Comparison of ENCODE assay signal across 24 cellular contexts in genomic region chr12:88182431-88182830, GRCh38. TPM values are rescaled to one million over a fixed set of nuclear protein-coding genes. Genes with fewer than 3 reads are reported as not detected.
DNase-seq lines count a peak whose midpoint lies in the region; ATAC-seq and TF ChIP-seq lines count a peak whose summit lies in the region.
"Had no signal": no experiment of that assay in that cellular context is flagged by ENCODE, and none has a peak within 500 bp of the region (broad histone marks: within the 10 kb centered on the region; RNA-seq: fewer than 3 reads in every experiment).

No MANE protein-coding gene starts in this region.

- no peaks in the 10 kb centered on the region for H3K9me2 ChIP-seq in PC-3 (replicated peaks; ENCODE audit: low read length)

- 0 out of 2 replicates have a peak overlapping the region, but pooled peaks have one; percentile 10 for H3K9ac ChIP-seq in PC-3 (ENCODE audit: low read length)
- H3K9ac ChIP-seq: BLaER1 treated with 17β-estradiol and CSF1 and Interleukin-3, amounts not matched to agents 10 nM and 100 nM had no signal

- H3K9me3 Mint-ChIP-seq in Caco-2 (ENCODE audit: unreplicated experiment), result peaks cover 46% of the 10 kb centered on the region

- peak overlapping the region; percentile 31 for H3K4me2 ChIP-seq in PC-3 (ENCODE audit: low read length)
- H3K4me2 ChIP-seq: A549; BLaER1 treated with 17β-estradiol and CSF1 and Interleukin-3, amounts not matched to agents 10 nM and 100 nM; GM23338 had no signal

- peak overlapping the region; percentile 77 for H3K27ac Mint-ChIP-seq in Caco-2 (ENCODE audit: unreplicated experiment)
- H3K27ac Mint-ChIP-seq: CD14-positive monocyte; CD4-positive, alpha-beta T cell; CD8-positive, alpha-beta memory T cell; H9 had no signal

- no peak overlapping the region for H3K4me3 ChIP-seq in Caco-2 (ENCODE audit: low read depth, low read length)
- no peak overlapping the region for H3K4me3 ChIP-seq in PC-3 (ENCODE audit: low read length)
- H3K4me3 ChIP-seq in dorsolateral prefrontal cortex, result no peak overlapping the region
- H3K4me3 ChIP-seq: A549; BLaER1 treated with 17β-estradiol and CSF1 and Interleukin-3, amounts not matched to agents 10 nM and 100 nM; GM12878; GM23338 had no signal

- H3K9me3 ChIP-seq in Caco-2, result peaks cover 45% of the 10 kb centered on the region
- no peaks in the 10 kb centered on the region for H3K9me3 ChIP-seq in PC-3 (ENCODE audit: low read length)
- H3K9me3 ChIP-seq: A549, BE2C had no signal

- POLR2A ChIA-PET in Caco-2 (lab: Charles Lee), result no interaction called here
- POLR2A ChIA-PET in PC-3 (lab: Charles Lee; ENCODE audit: unreplicated experiment), result no interaction called here

- H3K36me3 ChIP-seq in Caco-2 (ENCODE audit: control insufficient read depth, insufficient read depth, low read length) (peaks cover 2% of the 10 kb centered on the region), PC-3 (ENCODE audit: low read depth, low read length) (peaks cover 8% of the 10 kb centered on the region)
- H3K36me3 ChIP-seq: BE2C had no signal

- no peak overlapping the region for H3K4me3 Mint-ChIP-seq in Caco-2 (ENCODE audit: unreplicated experiment)
- H3K4me3 Mint-ChIP-seq: CD14-positive monocyte; CD4-positive, alpha-beta T cell; CD8-positive, alpha-beta memory T cell; GM23338; H9 had no signal

- CTCF ChIA-PET in Caco-2 (lab: Charles Lee), result no interaction called here
- CTCF ChIA-PET in PC-3 (lab: Charles Lee), result no interaction called here

- no peaks in the 10 kb centered on the region for H3K79me2 ChIP-seq in PC-3 (ENCODE audit: low read length)

- no peaks in the 10 kb centered on the region for H3K27me3 Mint-ChIP-seq in Caco-2 (ENCODE audit: insufficient read depth, unreplicated experiment)
- H3K27me3 Mint-ChIP-seq: CD4-positive, alpha-beta T cell; CD8-positive, alpha-beta memory T cell had no signal

- H3K27me3 ChIP-seq in Caco-2 (replicated peaks; ENCODE audit: control insufficient read depth, insufficient read depth, low read length) (no peaks in the 10 kb centered on the region), PC-3 (ENCODE audit: low read length) (no peaks in the 10 kb centered on the region), foreskin keratinocyte (no peaks in the 10 kb centered on the region), dorsolateral prefrontal cortex (no peaks in the 10 kb centered on the region)
- H3K27me3 ChIP-seq: BE2C; BLaER1 treated with 17β-estradiol and CSF1 and Interleukin-3, amounts not matched to agents 10 nM and 100 nM had no signal

- ATAC-seq in PC-3 (peak; percentile 53), foreskin keratinocyte (no peak), HG03457 (IDR thresholded peaks at IDR 0.05; ENCODE audit: unreplicated experiment) (no peak)
- ATAC-seq: A549, GM12878, GM23338, HCT116 had no signal

- H3K27ac ChIP-seq in PC-3 (ENCODE audit: low read length), result peak overlapping the region; percentile 84
- no peak overlapping the region for H3K27ac ChIP-seq in foreskin keratinocyte
- no peak overlapping the region for H3K27ac ChIP-seq in dorsolateral prefrontal cortex
- H3K27ac ChIP-seq: A549; BLaER1 treated with 17β-estradiol and CSF1 and Interleukin-3, amounts not matched to agents 10 nM and 100 nM had no signal

- H3K36me3 Mint-ChIP-seq in Caco-2 (ENCODE audit: insufficient read depth, unreplicated experiment), result peaks cover 67% of the 10 kb centered on the region

- DNase-seq in Caco-2 (no peak), ELR (ENCODE audit: low read depth) (peak; percentile 20), PC-3 (peak; percentile 83), foreskin keratinocyte (peak; percentile 9 to 51), dorsolateral prefrontal cortex (no peak)
- no peak for DNase-seq in stimulated activated CD4-positive, alpha-beta T cell treated with anti-CD3 and anti-CD28 coated beads, Interleukin-2, amount 100 ng/mL, for 48 hours
- DNase-seq: 8988T; ACHN; AML-193; BE2C; Calu3; CD4-positive, alpha-beta T cell; CD8-positive, alpha-beta memory T cell; DMS53; DMS79 treated with DMSO at 0.1 percent for 48 hours; GDM1; H9 had no signal

- H3K4me1 Mint-ChIP-seq in Caco-2 (ENCODE audit: low read depth, unreplicated experiment), result peaks cover 62% of the 10 kb centered on the region
- H3K4me1 Mint-ChIP-seq: CD14-positive monocyte, H9 had no signal

- no peaks in the 10 kb centered on the region for H4K20me1 ChIP-seq in PC-3 (ENCODE audit: low read length)
- H4K20me1 ChIP-seq: BLaER1 treated with 17β-estradiol and CSF1 and Interleukin-3, amounts not matched to agents 10 nM and 100 nM had no signal

- H3K4me1 ChIP-seq in Caco-2, result peaks cover 95% of the 10 kb centered on the region
- H3K4me1 ChIP-seq in PC-3 (ENCODE audit: insufficient read depth, low read length), result peaks cover 42% of the 10 kb centered on the region
- peaks cover 8% of the 10 kb centered on the region for H3K4me1 ChIP-seq in foreskin keratinocyte
- H3K4me1 ChIP-seq: A549; BE2C; BLaER1 treated with 17β-estradiol and CSF1 and Interleukin-3, amounts not matched to agents 10 nM and 100 nM had no signal

- TF ChIP-seq CTCF in Caco-2 (IDR thresholded peaks at IDR 0.05; ENCODE audit: insufficient read depth in 1 of 2, low read depth in 1 of 2, low read length in 1 of 2, severe bottlenecking in 1 of 2, unreplicated experiment in 1 of 2) (no peak), PC-3 (conservative IDR thresholded peaks at IDR 0.05; ENCODE audit: low read depth, low read length) (no peak), foreskin keratinocyte (conservative IDR thresholded peaks at IDR 0.05) (no peak), dorsolateral prefrontal cortex (IDR thresholded peaks at IDR 0.05 in 54 of 56, conservative IDR thresholded peaks at IDR 0.05 in 2 of 56; ENCODE audit: low read depth in 1 of 56, partially characterized antibody in 56 of 56) (no peak)

- no peak overlapping the region for H2AFZ ChIP-seq in PC-3 (ENCODE audit: low read length)
- H2AFZ ChIP-seq: GM23338 had no signal

- BruUV-seq in Caco-2 (replicated peaks; lab: Mats Ljungman, UMichigan) (no TSS peak), PC-3 (replicated peaks; lab: Mats Ljungman, UMichigan) (no TSS peak)

- no peaks in the 10 kb centered on the region for H3F3A ChIP-seq in PC-3 (ENCODE audit: low read length, unreplicated experiment)

- intact Hi-C loops in Caco-2 (cut with micrococcal nuclease; ENCODE audit: unreplicated experiment) (loop anchor here (10.0 kb wide), 2 partner anchors 392 to 772 kb away; no protein-coding TSS in a partner anchor), PC-3 (cut with micrococcal nuclease) (loop anchor here (1.0 to 10.0 kb wide), 2 partner anchors 9 to 212 kb away; no protein-coding TSS in a partner anchor), dorsolateral prefrontal cortex (cut with DNase I) (no loop called here)

RNA-seq across cellular contexts. Expression of gene TMTC3, which starts 40.3 kb away (rescaled TPM):
- 31.8 and 31.9 TPM in 2 replicates for total RNA-seq in Caco-2 (2022)
- total RNA-seq in PC-3 (2014; rRNA removed), result 10.0 and 11.4 TPM in 2 replicates
- total RNA-seq in foreskin keratinocyte, result 37.0 and 37.7 TPM in 2 replicates
- 4.7 and 5.2 TPM in 2 replicates for polyA plus RNA-seq in foreskin keratinocyte
- total RNA-seq in dorsolateral prefrontal cortex, result 10 to 100 TPM; 17.1 to 33.1 (median 23.9) TPM

RNA-seq across cellular contexts. Expression of gene CEP290, which starts 40.5 kb away (rescaled TPM):
- total RNA-seq in Caco-2 (2022) (14.0 and 16.2 TPM in 2 replicates), PC-3 (2014; rRNA removed) (9.7 and 16.1 TPM in 2 replicates), foreskin keratinocyte (9.3 and 10.9 TPM in 2 replicates), dorsolateral prefrontal cortex (10 to 100 TPM; 23.5 to 46.5 (median 32.0) TPM)
- 2.8 and 3.6 TPM in 2 replicates for polyA plus RNA-seq in foreskin keratinocyte

Comparison
In these comparisons a context has a peak if more than half of its experiments do, and no peak if none do; other contexts are left out.
1. DNase-seq: peak in ELR (single experiment), PC-3 (single experiment) and foreskin keratinocyte (2 of 2); none in Caco-2 (0 of 2), stimulated activated CD4-positive, alpha-beta T cell treated with anti-CD3 and anti-CD28 coated beads, Interleukin-2, amount 100 ng/mL, for 48 hours (0 of 2) and dorsolateral prefrontal cortex (0 of 10).
2. intact Hi-C loops: an anchor here in Caco-2 (10.0 kb wide) and PC-3 (1.0 to 10.0 kb wide); none called in dorsolateral prefrontal cortex.